In genomic region chr11:124190298-124190750, GRCh38 we compare ENCODE assay signal across 9 cellular contexts. TPM values are rescaled to one million over a fixed set of nuclear protein-coding genes. Genes with fewer than 3 reads are reported as not detected.
"Had no signal": no experiment of that assay in that cellular context is flagged by ENCODE, and none has a peak within 500 bp of the region (broad histone marks: within the 10 kb centered on the region; RNA-seq: fewer than 3 reads in every experiment).

No MANE protein-coding gene starts in this region.

RNA-seq across cellular contexts. Expression of gene OR10D3, which starts 7.2 kb away (rescaled TPM):
- total RNA-seq: activated B cell treated with CpG ODN at 0.5 μM for 24 hours; activated CD4-positive, alpha-beta T cell treated with anti-CD3 and anti-CD28 coated beads, Interleukin-2, amount 10 ng/mL, durations not matched to agents 24 days and 14 days; activated CD8-positive, alpha-beta memory T cell treated with anti-CD3 and anti-CD28 coated beads, Interleukin-2, amount 10 ng/mL, durations not matched to agents 7 days and 5 days; activated T-helper 1 cell treated with anti-CD3 and anti-CD28 coated beads, Interleukin-12 subunit alpha, Interleukin-12 subunit beta, Interleukin-2, Interleukin-4 antibody, amounts not matched to agents 30 ng/mL and 10 ng/mL and 1 ng/mL, durations not matched to agents 14 hours and 24 hours and 36 hours; aorta; body of pancreas; SJSA1; T-helper 1 cell treated with Interleukin-12 subunit alpha and Interleukin-12 subunit beta and Interleukin-4 antibody, amounts not matched to agents 30 ng/mL and 1 ng/mL, for 36 hours had no signal
- polyA plus RNA-seq: aorta had no signal

RNA-seq across cellular contexts. Expression of gene OR8G1, which starts 50.6 kb away (rescaled TPM):
- total RNA-seq: activated B cell treated with CpG ODN at 0.5 μM for 24 hours; activated CD4-positive, alpha-beta T cell treated with anti-CD3 and anti-CD28 coated beads, Interleukin-2, amount 10 ng/mL, durations not matched to agents 24 days and 14 days; activated CD8-positive, alpha-beta memory T cell treated with anti-CD3 and anti-CD28 coated beads, Interleukin-2, amount 10 ng/mL, durations not matched to agents 7 days and 5 days; activated T-helper 1 cell treated with anti-CD3 and anti-CD28 coated beads, Interleukin-12 subunit alpha, Interleukin-12 subunit beta, Interleukin-2, Interleukin-4 antibody, amounts not matched to agents 30 ng/mL and 10 ng/mL and 1 ng/mL, durations not matched to agents 14 hours and 24 hours and 36 hours; aorta; body of pancreas; PC-3; SJSA1; T-helper 1 cell treated with Interleukin-12 subunit alpha and Interleukin-12 subunit beta and Interleukin-4 antibody, amounts not matched to agents 30 ng/mL and 1 ng/mL, for 36 hours had no signal
- polyA plus RNA-seq: aorta had no signal
